ENCODE assay signal across 8 cellular contexts in genomic region chr16:46688657-46689491, GRCh38. TPM values are rescaled to one million over a fixed set of nuclear protein-coding genes. Genes with fewer than 3 reads are reported as not detected.
DNase-seq lines count a peak whose midpoint lies in the region; ATAC-seq and TF ChIP-seq lines count a peak whose summit lies in the region.

VPS35 (minus strand) TSS chr16:46689178; CDS start chr16:46689133, 45 bp downstream.

- H3K36me3 Mint-ChIP-seq in chondrocyte (ENCODE audit: low read depth), result no peaks in the 10 kb centered on the region

- H3K27ac Mint-ChIP-seq in chondrocyte (ENCODE audit: unreplicated experiment), result no peak within 1 kb of the TSS

- TF ChIP-seq CTCF in chondrocyte (IDR thresholded peaks at IDR 0.05), result peak; percentile 49

- H3K4me3 Mint-ChIP-seq in chondrocyte (ENCODE audit: unreplicated experiment), result no peak within 1 kb of the TSS

- DNase-seq in Ammon's horn (ENCODE audit: low spot score), result peak; percentile 99
- DNase-seq in NCI-H460 (ENCODE audit: extremely low read depth, low read depth), result peak; percentile 99
- DNase-seq in activated CD4-positive, alpha-beta T cell treated with anti-CD3 and anti-CD28 coated beads for 1 hour, result peak; percentile 98
- peak; percentile 99 for DNase-seq in chondrocyte (ENCODE audit: low spot score)
- DNase-seq in kidney glomerular epithelial cell (lab: John Stamatoyannopoulos, UW), result peak; percentile 95
- peak; percentile 99 to 100 for DNase-seq in stimulated activated CD4-positive, alpha-beta T cell treated with anti-CD3 and anti-CD28 coated beads, Interleukin-1b, Interleukin-23, amount 100 ng/mL, for 1 hour (ENCODE audit: low read depth in 2 of 2)

- H3K4me1 Mint-ChIP-seq in chondrocyte (ENCODE audit: low read depth), result peaks cover 35% of the 10 kb centered on the region

- peak; percentile 70 for TF ChIP-seq POLR2A in GM19099 (IDR thresholded peaks at IDR 0.05; ENCODE audit: extremely low read depth, insufficient read length, low read depth)

- peak; percentile 83 for ATAC-seq in HG03432 (IDR thresholded peaks at IDR 0.05; ENCODE audit: unreplicated experiment)

- no peaks in the 10 kb centered on the region for H3K9me3 Mint-ChIP-seq in chondrocyte (ENCODE audit: low read depth)

- H3K27me3 Mint-ChIP-seq in chondrocyte (ENCODE audit: low read depth), result no peaks in the 10 kb centered on the region

RNA-seq across cellular contexts. Expression of gene VPS35, which starts in this region (rescaled TPM):
- total RNA-seq in NCI-H460 (2014; rRNA removed; shearing (Covaris generic)), result 85.3 and 119 TPM in 2 replicates
- polyA plus RNA-seq in NCI-H460 (2014; cell fraction: nucleus; rRNA removed), result 70.9 and 75.4 TPM in 2 replicates
- 105 to 115 TPM (median 112 TPM) in 3 replicates for total RNA-seq in chondrocyte

Comparison
In these comparisons a context has a peak if more than half of its experiments do, and no peak if none do; other contexts are left out.
1. Peak in every context shown above with its lines: DNase-seq and ATAC-seq.